8 cellular contexts compared by ENCODE assay signal in genomic region chr7:50679218-50680007, GRCh38.
DNase-seq lines count a peak whose midpoint lies in the region; ATAC-seq and TF ChIP-seq lines count a peak whose summit lies in the region.

No MANE protein-coding gene starts in this region.

- H3K9me2 ChIP-seq in Loucy (replicated peaks; ENCODE audit: low read depth, low read length), result no peaks in the 10 kb centered on the region

- DNase-seq in DMS53 treated with DMSO at 0.1 percent for 48 hours (lab: John Stamatoyannopoulos, UW; ENCODE audit: unreplicated experiment), result peak; percentile 38
- peak; percentile 63 for DNase-seq in RKO (ENCODE audit: low spot score)
- DNase-seq in esophagus squamous epithelium (lab: John Stamatoyannopoulos, UW), result no peak
- DNase-seq in omental fat pad (ENCODE audit: low spot score), result no peak
- no peak for DNase-seq in activated CD8-positive, alpha-beta memory T cell treated with anti-CD3 and anti-CD28 coated beads for 24 hours
- DNase-seq in T-helper 2 cell treated with Interferon-gamma antibody and Interleukin-4, amounts not matched to agents 5 μg/mL and 100 μg/mL, for 36 hours (ENCODE audit: low spot score), result no peak

- H3K4me1 ChIP-seq in Loucy (ENCODE audit: insufficient read depth, low read length, poor library complexity, severe bottlenecking) (no peaks in the 10 kb centered on the region), esophagus squamous epithelium (peaks cover 0 to 44% (median 18%) of the 10 kb centered on the region in 3 donors)

- no peak overlapping the region for H3K27ac ChIP-seq in esophagus squamous epithelium

- no peaks in the 10 kb centered on the region for H3K9me3 Mint-ChIP-seq in T-helper 2 cell treated with Interferon-gamma antibody and Interleukin-4, amounts not matched to agents 5 μg/mL and 100 μg/mL, for 36 hours

- ATAC-seq in GM21723 (IDR thresholded peaks at IDR 0.05; ENCODE audit: unreplicated experiment) (peak; percentile 76), omental fat pad (ENCODE audit: low FRiP score) (peak; percentile 29)

- H3K4me3 Mint-ChIP-seq in T-helper 2 cell treated with Interferon-gamma antibody and Interleukin-4, amounts not matched to agents 5 μg/mL and 100 μg/mL, for 36 hours, result no peak overlapping the region

- no peaks in the 10 kb centered on the region for H4K20me1 ChIP-seq in Loucy (ENCODE audit: insufficient read depth, low read length, poor library complexity, severe bottlenecking)

- no peak for TF ChIP-seq POLR2A in esophagus squamous epithelium (IDR thresholded peaks at IDR 0.05)

- no peak overlapping the region for H3K27ac Mint-ChIP-seq in T-helper 2 cell treated with Interferon-gamma antibody and Interleukin-4, amounts not matched to agents 5 μg/mL and 100 μg/mL, for 36 hours

- 0 out of 2 replicates have a peak overlapping the region, but pooled peaks have one; percentile 47 for H2AFZ ChIP-seq in Loucy (ENCODE audit: low read length)

- H3K4me2 ChIP-seq in Loucy (ENCODE audit: low read depth, low read length, poor library complexity, severe bottlenecking), result no peak overlapping the region

- 45 to 52% methylated on average over 7 of the region's 7 CpGs for WGBS in esophagus squamous epithelium, 2 donors

- H3K9me3 ChIP-seq in Loucy (ENCODE audit: insufficient read depth, low read depth, low read length) (no peaks in the 10 kb centered on the region), esophagus squamous epithelium (no peaks in the 10 kb centered on the region)

- no peaks in the 10 kb centered on the region for H3F3A ChIP-seq in Loucy (ENCODE audit: low read depth)

- H3K27me3 Mint-ChIP-seq in T-helper 2 cell treated with Interferon-gamma antibody and Interleukin-4, amounts not matched to agents 5 μg/mL and 100 μg/mL, for 36 hours (ENCODE audit: low read depth), result peaks cover 5% of the 10 kb centered on the region

- TF ChIP-seq CTCF in Loucy (conservative IDR thresholded peaks at IDR 0.05; ENCODE audit: low read length), result peak; percentile 67
- peak in 4 of 6 experiments; percentile 9 to 46 (median 20) for TF ChIP-seq CTCF in esophagus squamous epithelium (IDR thresholded peaks at IDR 0.05)
- TF ChIP-seq CTCF in omental fat pad (IDR thresholded peaks at IDR 0.05), result no peak

- no peaks in the 10 kb centered on the region for H3K36me3 ChIP-seq in Loucy (ENCODE audit: insufficient read depth, low read length)
- peaks cover 0 to 2% (median 0%) of the 10 kb centered on the region in 3 donors for H3K36me3 ChIP-seq in esophagus squamous epithelium

- intact Hi-C loops in esophagus squamous epithelium (cut with DNase I), result loop anchor here (5.0 kb wide), 1 partner anchor 212 kb away; no protein-coding TSS in a partner anchor

- H3K4me1 Mint-ChIP-seq in T-helper 2 cell treated with Interferon-gamma antibody and Interleukin-4, amounts not matched to agents 5 μg/mL and 100 μg/mL, for 36 hours (ENCODE audit: low read depth), result peaks cover 1% of the 10 kb centered on the region

- H3K4me3 ChIP-seq in Loucy (ENCODE audit: low read length, poor library complexity, severe bottlenecking) (no peak overlapping the region), esophagus squamous epithelium (no peak overlapping the region)

- no peaks in the 10 kb centered on the region for H3K79me2 ChIP-seq in Loucy (ENCODE audit: insufficient read depth, low read length)

- H3K36me3 Mint-ChIP-seq in T-helper 2 cell treated with Interferon-gamma antibody and Interleukin-4, amounts not matched to agents 5 μg/mL and 100 μg/mL, for 36 hours (ENCODE audit: low read depth), result no peaks in the 10 kb centered on the region

- no peaks in the 10 kb centered on the region for H3K27me3 ChIP-seq in Loucy (ENCODE audit: insufficient read depth, low read length, poor library complexity, severe bottlenecking)
- H3K27me3 ChIP-seq in esophagus squamous epithelium, result no peaks in the 10 kb centered on the region

- H3K9ac ChIP-seq in Loucy (ENCODE audit: low read depth, low read length, poor library complexity, severe bottlenecking), result no peak overlapping the region

Comparison
In these comparisons a context has a peak if more than half of its experiments do, and no peak if none do; other contexts are left out.
1. DNase-seq: peak in DMS53 treated with DMSO at 0.1 percent for 48 hours (single experiment) and RKO (single experiment); none in esophagus squamous epithelium (single experiment), omental fat pad (single experiment), activated CD8-positive, alpha-beta memory T cell treated with anti-CD3 and anti-CD28 coated beads for 24 hours (single experiment) and T-helper 2 cell treated with Interferon-gamma antibody and Interleukin-4, amounts not matched to agents 5 μg/mL and 100 μg/mL, for 36 hours (single experiment).
2. CTCF ChIP-seq: peak in Loucy (single experiment) and esophagus squamous epithelium (4 of 6); none in omental fat pad (0 of 3).